Comparison of ENCODE assay signal across 12 cellular contexts in genomic region chr15:78007211-78007956, GRCh38.
DNase-seq lines count a peak whose midpoint lies in the region; ATAC-seq, FAIRE-seq and TF ChIP-seq lines count a peak whose summit lies in the region.
"Had no signal": no experiment of that assay in that cellular context is flagged by ENCODE, and none has a peak within 500 bp of the region (broad histone marks: within the 10 kb centered on the region; RNA-seq: fewer than 3 reads in every experiment).

No MANE protein-coding gene starts in this region.

- no peak overlapping the region for H2AFZ ChIP-seq in astrocyte (ENCODE audit: low read depth, low read length)

- ATAC-seq in activated naive CD4-positive, alpha-beta T cell treated with anti-CD3 and anti-CD28 coated beads, Interleukin-2, amount 50 U/mL, for 72 hours: no peak
- no peak for ATAC-seq in naive thymus-derived CD4-positive, alpha-beta T cell
- no peak for ATAC-seq in HG03342 (IDR thresholded peaks at IDR 0.05; ENCODE audit: unreplicated experiment)

- H3K79me2 ChIP-seq in astrocyte (ENCODE audit: insufficient read depth, low read length): no peaks in the 10 kb centered on the region

- peaks cover 22% of the 10 kb centered on the region for H3K4me1 ChIP-seq in astrocyte (ENCODE audit: insufficient read depth, low read length)
- H3K4me1 ChIP-seq in naive thymus-derived CD4-positive, alpha-beta T cell (ENCODE audit: control insufficient read depth in 2 of 2, insufficient read depth in 2 of 2, low read length in 2 of 2): no peaks in the 10 kb centered on the region
- peaks cover 54% of the 10 kb centered on the region for H3K4me1 ChIP-seq in stomach smooth muscle (ENCODE audit: control insufficient read depth, insufficient read depth, low read length)

- H3K4me2 ChIP-seq in astrocyte (ENCODE audit: low read length): peak overlapping the region; percentile 31

- peak overlapping the region; percentile 36 for H3K9ac ChIP-seq in astrocyte (ENCODE audit: low read length)
- H3K9ac ChIP-seq in stomach smooth muscle (ENCODE audit: low read length in 2 of 2): no peak overlapping the region

- peaks cover 0 to 16% of the 10 kb centered on the region in 2 donors for H3K36me3 Mint-ChIP-seq in activated naive CD4-positive, alpha-beta T cell treated with anti-CD3 and anti-CD28 coated beads, Interleukin-2, amount 50 U/mL, for 72 hours
- H3K36me3 Mint-ChIP-seq in astrocyte (ENCODE audit: low read depth, unreplicated experiment): peaks cover 27% of the 10 kb centered on the region
- H3K36me3 Mint-ChIP-seq in naive thymus-derived CD4-positive, alpha-beta T cell: peaks cover 7 to 40% (median 20%) of the 10 kb centered on the region in 5 donors

- no peak overlapping the region for H3K4me3 ChIP-seq in astrocyte (ENCODE audit: insufficient read depth, low read depth, low read length)
- H3K4me3 ChIP-seq in naive thymus-derived CD4-positive, alpha-beta T cell (ENCODE audit: low read length): no peak overlapping the region
- H3K4me3 ChIP-seq in stomach smooth muscle (ENCODE audit: low read length in 2 of 2): peak overlapping the region in 1 of 2 donors; percentile 4
- H3K4me3 ChIP-seq: mucosa of descending colon had no signal

- FAIRE-seq in astrocyte (lab: Jason Lieb, UNC): no peak
- FAIRE-seq: colon had no signal

- H3K27me3 ChIP-seq in astrocyte (ENCODE audit: insufficient read depth, low read length): no peaks in the 10 kb centered on the region
- H3K27me3 ChIP-seq in naive thymus-derived CD4-positive, alpha-beta T cell (ENCODE audit: control insufficient read depth in 2 of 2, insufficient read depth in 2 of 2, low read length in 2 of 2): no peaks in the 10 kb centered on the region
- H3K27me3 ChIP-seq in stomach smooth muscle (ENCODE audit: control insufficient read depth in 1 of 2, insufficient read depth in 2 of 2, low read length in 2 of 2): no peaks in the 10 kb centered on the region

- TF ChIP-seq CTCF in astrocyte (IDR thresholded peaks at IDR 0.05; ENCODE audit: insufficient read depth, low read depth, low read length): no peak

- CTCF ChIA-PET in naive thymus-derived CD4-positive, alpha-beta T cell (lab: Charles Lee): interaction anchor here (1.3 kb wide), 1 partner anchor 14 kb away, joined by 3 read pairs; no protein-coding TSS in a partner anchor

- no peaks in the 10 kb centered on the region for H3K9me3 Mint-ChIP-seq in activated naive CD4-positive, alpha-beta T cell treated with anti-CD3 and anti-CD28 coated beads, Interleukin-2, amount 50 U/mL, for 72 hours
- H3K9me3 Mint-ChIP-seq in astrocyte (ENCODE audit: unreplicated experiment): peaks cover 3% of the 10 kb centered on the region
- H3K9me3 Mint-ChIP-seq in naive thymus-derived CD4-positive, alpha-beta T cell: no peaks in the 10 kb centered on the region

- H3K9me3 ChIP-seq in astrocyte (ENCODE audit: insufficient read depth, low read depth, low read length): no peaks in the 10 kb centered on the region
- no peaks in the 10 kb centered on the region for H3K9me3 ChIP-seq in naive thymus-derived CD4-positive, alpha-beta T cell (ENCODE audit: control insufficient read depth in 2 of 3, low read length in 3 of 3)
- no peaks in the 10 kb centered on the region for H3K9me3 ChIP-seq in stomach smooth muscle (ENCODE audit: control insufficient read depth in 2 of 2, low read length in 2 of 2)
- H3K9me3 ChIP-seq: mucosa of descending colon had no signal

- H3K27ac Mint-ChIP-seq in activated naive CD4-positive, alpha-beta T cell treated with anti-CD3 and anti-CD28 coated beads, Interleukin-2, amount 50 U/mL, for 72 hours: peak overlapping the region; percentile 60 to 87
- H3K27ac Mint-ChIP-seq in astrocyte (ENCODE audit: unreplicated experiment): no peak overlapping the region
- H3K27ac Mint-ChIP-seq in naive thymus-derived CD4-positive, alpha-beta T cell: peak overlapping the region in 8 of 9 donors; percentile 5 to 78 (median 57)

- peaks cover 2% of the 10 kb centered on the region for H3K27me3 Mint-ChIP-seq in astrocyte (ENCODE audit: low read depth, unreplicated experiment)
- no peaks in the 10 kb centered on the region for H3K27me3 Mint-ChIP-seq in naive thymus-derived CD4-positive, alpha-beta T cell

- H3K27ac ChIP-seq in astrocyte (ENCODE audit: low read depth, low read length): no peak overlapping the region
- H3K27ac ChIP-seq in naive thymus-derived CD4-positive, alpha-beta T cell (ENCODE audit: low read depth, low read length): no peak overlapping the region
- H3K27ac ChIP-seq in stomach smooth muscle (ENCODE audit: low read length): peak overlapping the region; percentile 49

- DNase-seq in activated naive CD4-positive, alpha-beta T cell treated with anti-CD3 and anti-CD28 coated beads, Interleukin-2, amount 50 U/mL, for 72 hours (ENCODE audit: low spot score in 2 of 2): no peak
- DNase-seq in activated naive CD4-positive, alpha-beta T cell treated with anti-CD3 and anti-CD28 coated beads, Interleukin-2, amount 50 U/mL, for 16 hours: no peak
- DNase-seq in astrocyte (ENCODE audit: low read depth) (no peak), DMS 273 treated with DMSO at 0.1 percent for 48 hours (lab: John Stamatoyannopoulos, UW) (no peak), NCI-H526 (lab: John Stamatoyannopoulos, UW) (no peak)
- no peak for DNase-seq in naive thymus-derived CD4-positive, alpha-beta T cell
- DNase-seq: DMS53, Kasumi-1 had no signal

- intact Hi-C loops in naive thymus-derived CD4-positive, alpha-beta T cell (cut with micrococcal nuclease): no loop called here

- POLR2A ChIA-PET in naive thymus-derived CD4-positive, alpha-beta T cell (lab: Charles Lee): interaction anchor here (0.6 kb wide), 1 partner anchor 53 kb away, joined by 3 read pairs; no protein-coding TSS in a partner anchor

- H3K4me3 Mint-ChIP-seq in astrocyte (ENCODE audit: unreplicated experiment): no peak overlapping the region
- H3K4me3 Mint-ChIP-seq in naive thymus-derived CD4-positive, alpha-beta T cell: no peak overlapping the region

- H3K36me3 ChIP-seq in astrocyte (ENCODE audit: insufficient read depth, low read length) (peaks cover 22% of the 10 kb centered on the region), stomach smooth muscle (ENCODE audit: control insufficient read depth in 2 of 2, insufficient read depth in 2 of 2, low read length in 2 of 2) (peaks cover 11 to 24% of the 10 kb centered on the region in 2 donors)
- peaks cover 30 to 89% (median 33%) of the 10 kb centered on the region in 3 experiments for H3K36me3 ChIP-seq in naive thymus-derived CD4-positive, alpha-beta T cell (ENCODE audit: control insufficient read depth in 2 of 3, insufficient read depth in 3 of 3, low read length in 3 of 3)

- H3K4me1 Mint-ChIP-seq in astrocyte (ENCODE audit: low read depth, unreplicated experiment): peaks cover 14% of the 10 kb centered on the region
- H3K4me1 Mint-ChIP-seq in naive thymus-derived CD4-positive, alpha-beta T cell: peaks cover 0 to 30% (median 0%) of the 10 kb centered on the region in 7 donors

- H4K20me1 ChIP-seq in astrocyte (ENCODE audit: insufficient read depth, low read length): peaks cover 79% of the 10 kb centered on the region
